ENCODE assay signal across 11 cellular contexts in the genomic region with DNA sequence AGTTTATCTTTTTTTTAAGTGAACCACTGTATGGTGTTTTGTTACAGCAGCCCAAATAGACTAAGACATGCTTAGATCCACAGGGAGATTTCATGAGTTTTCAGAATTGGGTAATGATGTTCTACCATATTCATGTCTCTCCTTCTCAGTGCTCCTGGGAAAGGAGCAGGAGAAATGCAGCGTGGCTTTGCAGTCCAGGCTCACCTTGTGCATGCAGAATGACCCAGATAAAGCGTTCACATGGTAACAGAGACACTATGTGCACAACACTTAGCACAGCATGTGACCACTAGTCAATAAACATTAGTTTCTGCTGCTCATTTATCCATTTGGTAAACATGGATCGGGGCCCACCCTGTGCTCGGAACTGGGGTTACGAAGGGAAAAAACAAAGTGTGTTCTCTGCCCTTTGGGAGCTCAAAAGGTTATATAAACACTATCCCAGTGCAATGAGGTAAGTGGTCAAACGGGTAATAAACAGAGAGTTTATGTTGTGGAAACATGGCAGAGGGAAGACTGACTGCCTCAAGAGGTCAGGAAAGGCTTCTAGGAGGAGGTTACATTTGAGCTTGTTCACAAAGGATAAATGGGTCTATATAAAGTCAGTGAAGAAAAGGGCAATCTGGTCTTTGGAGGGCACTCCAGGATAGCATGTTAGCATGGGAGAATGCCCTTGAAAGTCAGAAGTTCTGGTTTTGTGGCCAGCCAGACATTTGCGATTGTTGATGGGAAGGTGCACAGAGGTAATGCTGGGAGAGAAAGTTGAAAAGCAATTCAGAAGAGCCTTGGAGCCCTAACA.
DNase-seq lines count a peak whose midpoint lies in the region; TF ChIP-seq lines count a peak whose summit lies in the region.
"Had no signal": no experiment of that assay in that cellular context is flagged by ENCODE, and none has a peak within 500 bp of the region (broad histone marks: within the 10 kb centered on the region; RNA-seq: fewer than 3 reads in every experiment).

No MANE protein-coding gene starts in this region.

- H3K4ac ChIP-seq in mesenchymal stem cell (ENCODE audit: low read depth in 1 of 2, low read length in 2 of 2) = peak overlapping the region in 1 of 2 experiments; percentile 45

- peak overlapping the region in 1 of 2 experiments; percentile 65 for H2BK12ac ChIP-seq in mesenchymal stem cell (ENCODE audit: low read length in 2 of 2)

- no peak overlapping the region for H3K4me2 ChIP-seq in mesenchymal stem cell (ENCODE audit: low read length, poor library complexity, severe bottlenecking)

- peak overlapping the region; percentile 19 for H4K91ac ChIP-seq in mesenchymal stem cell (ENCODE audit: low read length)

- no peak overlapping the region for H3K4me3 ChIP-seq in choroid plexus epithelial cell (ENCODE audit: low read depth, low read length)
- no peak overlapping the region for H3K4me3 ChIP-seq in mesenchymal stem cell (ENCODE audit: insufficient read depth in 1 of 2, low read depth in 1 of 2, low read length in 2 of 2)

- H3K9ac ChIP-seq in mesenchymal stem cell (ENCODE audit: low read length) = no peak overlapping the region

- no peak overlapping the region for H2AK5ac ChIP-seq in mesenchymal stem cell (ENCODE audit: low read length, severe bottlenecking)

- no peak overlapping the region for H3K23ac ChIP-seq in mesenchymal stem cell (ENCODE audit: low read length in 2 of 2)

- intact Hi-C loops in posterior vena cava (cut with DNase I) = no loop called here

- H3K27ac ChIP-seq in mesenchymal stem cell (ENCODE audit: low read length, poor library complexity, severe bottlenecking) = no peak overlapping the region

- no peaks in the 10 kb centered on the region for H3K9me3 ChIP-seq in mesenchymal stem cell (ENCODE audit: control insufficient read depth, low read length)

- no peak overlapping the region for H2BK120ac ChIP-seq in mesenchymal stem cell (ENCODE audit: low read depth, low read length)

- H3K36me3 ChIP-seq in mesenchymal stem cell (ENCODE audit: control insufficient read depth in 1 of 2, insufficient read depth in 2 of 2, low read depth in 1 of 2, low read length in 2 of 2) = no peaks in the 10 kb centered on the region

- TF ChIP-seq CTCF in choroid plexus epithelial cell (conservative IDR thresholded peaks at IDR 0.05; ENCODE audit: low read depth, low read length) = no peak

- H2BK5ac ChIP-seq in mesenchymal stem cell (ENCODE audit: low read depth, low read length, poor library complexity, severe bottlenecking) = no peak overlapping the region

- H4K8ac ChIP-seq in mesenchymal stem cell (ENCODE audit: low read length) = no peak overlapping the region

- DNase-seq in COLO668 (lab: John Stamatoyannopoulos, UW; ENCODE audit: unreplicated experiment) (peak; percentile 8), NCI-H345 treated with DMSO at 0.1 percent for 48 hours (lab: John Stamatoyannopoulos, UW; ENCODE audit: unreplicated experiment) (peak; percentile 13), choroid plexus epithelial cell (ENCODE audit: low read depth) (peak; percentile 31), mesenchymal stem cell (peak; percentile 90), posterior vena cava (ENCODE audit: low spot score) (no peak), ecto neural progenitor cell (ENCODE audit: low spot score) (no peak), NCI-H2227 treated with DMSO at 0.1 percent for 48 hours (lab: John Stamatoyannopoulos, UW) (no peak)
- no peak for DNase-seq in activated effector memory CD4-positive, alpha-beta T cell treated with anti-CD3 and anti-CD28 coated beads, Interleukin-2, amount 50 U/mL, for 16 hours
- DNase-seq: NCI-H1930; NCI-H510A; NK-92 treated with Interleukin-12 subunit alpha and Interleukin-12 subunit beta, amount 100 ng/mL, for 24 hours had no signal

- peak overlapping the region in 1 of 2 experiments; percentile 31 for H3K18ac ChIP-seq in mesenchymal stem cell (ENCODE audit: low read depth in 1 of 2, low read length in 2 of 2)

- no peaks in the 10 kb centered on the region for H3K79me1 ChIP-seq in mesenchymal stem cell (replicated peaks; ENCODE audit: low read length, poor library complexity, severe bottlenecking)

- no peak overlapping the region for H3K14ac ChIP-seq in mesenchymal stem cell (ENCODE audit: low read length in 2 of 2)

- no peak overlapping the region for H2AFZ ChIP-seq in mesenchymal stem cell (ENCODE audit: low read depth, low read length)

- no peak overlapping the region for H2BK15ac ChIP-seq in mesenchymal stem cell (ENCODE audit: low read depth, poor library complexity, severe bottlenecking)

- H3K4me1 ChIP-seq in mesenchymal stem cell (ENCODE audit: control insufficient read depth, insufficient read depth, low read depth, low read length) = no peaks in the 10 kb centered on the region

- no peaks in the 10 kb centered on the region for H3K27me3 ChIP-seq in mesenchymal stem cell (ENCODE audit: control insufficient read depth in 1 of 2, insufficient read depth in 1 of 2, low read length in 2 of 2)

- WGBS in mesenchymal stem cell = 53% methylated on average over 7 of the region's 7 CpGs

Comparison
In these comparisons a context has a peak if more than half of its experiments do, and no peak if none do; other contexts are left out.
1. DNase-seq: peak in COLO668 (single experiment), NCI-H345 treated with DMSO at 0.1 percent for 48 hours (single experiment), choroid plexus epithelial cell (single experiment) and mesenchymal stem cell (single experiment); none in posterior vena cava (single experiment), ecto neural progenitor cell (single experiment), activated effector memory CD4-positive, alpha-beta T cell treated with anti-CD3 and anti-CD28 coated beads, Interleukin-2, amount 50 U/mL, for 16 hours (single experiment) and NCI-H2227 treated with DMSO at 0.1 percent for 48 hours (single experiment).